ENCODE assay signal across 15 cellular contexts in the genomic region with DNA sequence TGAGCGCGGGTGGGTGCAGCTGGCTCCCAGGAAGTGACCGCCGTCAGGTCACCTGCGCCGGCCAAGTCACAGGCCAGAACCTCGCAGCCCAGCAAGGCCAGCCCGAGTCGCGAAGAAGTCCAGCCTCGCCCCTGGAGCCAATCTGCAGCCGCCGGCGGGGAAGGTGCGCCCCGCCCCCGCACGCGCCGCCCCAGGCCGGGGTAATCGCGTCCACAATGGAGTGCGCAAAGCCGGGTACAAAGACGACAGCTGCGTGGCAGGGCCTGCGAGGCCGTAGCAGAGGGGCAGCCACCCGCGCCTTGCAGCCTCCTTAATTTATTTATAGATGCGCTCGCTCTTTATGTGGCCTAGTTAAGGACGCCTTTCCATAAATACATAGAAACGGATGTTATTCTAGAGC.
DNase-seq lines count a peak whose midpoint lies in the region; ATAC-seq lines count a peak whose summit lies in the region.
"Had no signal": no experiment of that assay in that cellular context is flagged by ENCODE, and none has a peak within 500 bp of the region (broad histone marks: within the 10 kb centered on the region; RNA-seq: fewer than 3 reads in every experiment).

No MANE protein-coding gene starts in this region.

- H3K4me1 ChIP-seq in adipocyte (ENCODE audit: control insufficient read depth, insufficient read depth, low read length) = peaks cover 27% of the 10 kb centered on the region

- peak overlapping the region; percentile 35 for H3K9ac ChIP-seq in adipocyte (ENCODE audit: low read length)

- ATAC-seq in left cardiac atrium = peak; percentile 60 to 66
- peak; percentile 50 for ATAC-seq in sciatic nerve
- ATAC-seq in GM18858 (IDR thresholded peaks at IDR 0.05; ENCODE audit: unreplicated experiment) = no peak

- H3K36me3 ChIP-seq in adipocyte (ENCODE audit: control insufficient read depth, insufficient read depth, low read length, severe bottlenecking) = no peaks in the 10 kb centered on the region
- H3K36me3 ChIP-seq: neutrophil had no signal

- no peaks in the 10 kb centered on the region for H3K9me3 ChIP-seq in adipocyte (ENCODE audit: control insufficient read depth, low read length)
- H3K9me3 ChIP-seq: neutrophil had no signal

- peak; percentile 16 for DNase-seq in Ammon's horn (ENCODE audit: low spot score)
- no peak for DNase-seq in adipocyte (ENCODE audit: low read depth)
- no peak for DNase-seq in left cardiac atrium
- DNase-seq in sciatic nerve (ENCODE audit: low spot score) = peak; percentile 57
- no peak for DNase-seq in stimulated activated naive CD4-positive, alpha-beta T cell (lab: John Stamatoyannopoulos, UW)
- DNase-seq in activated naive CD4-positive, alpha-beta T cell (lab: John Stamatoyannopoulos, UW) = no peak
- no peak for DNase-seq in kidney glomerular epithelial cell (lab: John Stamatoyannopoulos, UW)
- DNase-seq: activated CD4-positive, alpha-beta T cell treated with anti-CD3 and anti-CD28 coated beads, Interleukin-2, amount 10 ng/mL, durations not matched to agents 7 days and 5 days; activated T-cell treated with anti-CD3 and anti-CD28 coated beads, Interleukin-2, amount 50 U/mL, for 48 hours; DND-41; MM.1S; T-helper 1 cell had no signal

- H3K4me3 ChIP-seq in adipocyte (ENCODE audit: low read length) = peak overlapping the region; percentile 66
- H3K4me3 ChIP-seq: lung had no signal

- H3K27me3 ChIP-seq in adipocyte (replicated peaks; ENCODE audit: control insufficient read depth, insufficient read depth, low read length) = no peaks in the 10 kb centered on the region

- intact Hi-C loops in left cardiac atrium (cut with DNase I) = no loop called here
- intact Hi-C loops in sciatic nerve (cut with DNase I) = no loop called here

Comparison
In these comparisons a context has a peak if more than half of its experiments do, and no peak if none do; other contexts are left out.
1. DNase-seq: peak in Ammon's horn (single experiment) and sciatic nerve (single experiment); none in adipocyte (single experiment), left cardiac atrium (single experiment), stimulated activated naive CD4-positive, alpha-beta T cell (0 of 6), activated naive CD4-positive, alpha-beta T cell (0 of 4) and kidney glomerular epithelial cell (single experiment).